8 cellular contexts compared by ENCODE assay signal in genomic region chr9:2621678-2622360, GRCh38. TPM values are rescaled to one million over a fixed set of nuclear protein-coding genes. Genes with fewer than 3 reads are reported as not detected.
DNase-seq lines count a peak whose midpoint lies in the region; ATAC-seq and TF ChIP-seq lines count a peak whose summit lies in the region.

Gene VLDLR (plus strand): TSS chr9:2621787. CDS start chr9:2622190, 403 bp downstream.

- H3K4me1 ChIP-seq in HUES64 (ENCODE audit: insufficient read depth, low read length) (peaks cover 22% of the 10 kb centered on the region), colonic mucosa (no peaks in the 10 kb centered on the region)

- H3K27me3 ChIP-seq in HUES64 (ENCODE audit: insufficient read depth, low read length) (peaks cover 52% of the 10 kb centered on the region), colonic mucosa (peaks cover 4% of the 10 kb centered on the region)

- TF ChIP-seq CTCF in colonic mucosa (IDR thresholded peaks at IDR 0.05), result no peak

- H3K9ac ChIP-seq in HUES64 (ENCODE audit: low read depth, low read length) (peak within 1 kb of the TSS; percentile 72), colonic mucosa (ENCODE audit: low read depth in 2 of 2, low read length in 2 of 2) (peak within 1 kb of the TSS in 1 of 2 donors; percentile 74)

- H3K36me3 ChIP-seq in HUES64 (ENCODE audit: insufficient read depth, low read length) (peaks cover 5% of the 10 kb centered on the region; the same call in 1 of the 2 replicates), colonic mucosa (no peaks in the 10 kb centered on the region)

- intact Hi-C loops in colonic mucosa (cut with DNase I), result no loop called here

- no peaks in the 10 kb centered on the region for H3K9me3 ChIP-seq in HUES64 (ENCODE audit: insufficient read depth, low read depth, low read length)
- H3K9me3 ChIP-seq in colonic mucosa, result no peaks in the 10 kb centered on the region

- peak within 1 kb of the TSS; percentile 63 for H3K4me3 ChIP-seq in HUES64 (ENCODE audit: low read length)
- peak within 1 kb of the TSS; percentile 74 for H3K4me3 ChIP-seq in colonic mucosa

- ATAC-seq in GM21381 (IDR thresholded peaks at IDR 0.05; ENCODE audit: unreplicated experiment) (peak; percentile 35), left lobe of liver (peak; percentile 56)

- peak within 1 kb of the TSS; percentile 78; the same call in 1 of the 2 replicates for H3K27ac ChIP-seq in HUES64 (ENCODE audit: low read depth, low read length)
- H3K27ac ChIP-seq in colonic mucosa, result no peak within 1 kb of the TSS

- DNase-seq in DMS53 treated with DMSO at 0.1 percent for 48 hours (lab: John Stamatoyannopoulos, UW; ENCODE audit: unreplicated experiment) (peak; percentile 0), T-helper 9 cell (peak; percentile 1), colonic mucosa (peak; percentile 64), left lobe of liver (ENCODE audit: low spot score) (peak; percentile 46)
- DNase-seq in stimulated activated CD4-positive, alpha-beta T cell treated with anti-CD3 and anti-CD28 coated beads, Interleukin-4, amount 100 ng/mL, for 1 hour, result peak; percentile 39
- DNase-seq in effector CD4-positive, alpha-beta T cell, result no peak

- WGBS in HUES64, result under 1% methylated on average over 65 of the region's 71 CpGs

RNA-seq across cellular contexts. Expression of gene VLDLR, which starts in this region (rescaled TPM):
- 12.5 TPM for polyA plus RNA-seq in HUES64 (2013, experiment 1 of 2)
- polyA plus RNA-seq in HUES64 (2013, experiment 2 of 2), result 12.2 TPM
- total RNA-seq in colonic mucosa (10 to 100 TPM in 1 of 2 donors, 1 to 10 TPM in 1; 7.9 to 21.5 TPM), left lobe of liver (2.0 TPM)
